ENCODE assay signal across 16 cellular contexts in genomic region chr2:60480089-60480773, GRCh38.
DNase-seq lines count a peak whose midpoint lies in the region; ATAC-seq and TF ChIP-seq lines count a peak whose summit lies in the region.
"Had no signal": no experiment of that assay in that cellular context is flagged by ENCODE, and none has a peak within 500 bp of the region (broad histone marks: within the 10 kb centered on the region; RNA-seq: fewer than 3 reads in every experiment).

No MANE protein-coding gene starts in this region.

- intact Hi-C loops in activated CD4-positive, alpha-beta T cell treated with anti-CD3 and anti-CD28 coated beads for 36 hours (cut with DNase I, micrococcal nuclease): no loop called here
- intact Hi-C loops in testis (cut with DNase I; ENCODE audit: low total_unique reads): no loop called here

- peak overlapping the region; percentile 88 to 99 (median 94) for H3K27ac Mint-ChIP-seq in naive B cell
- H3K27ac Mint-ChIP-seq in activated CD4-positive, alpha-beta T cell treated with anti-CD3 and anti-CD28 coated beads for 36 hours: no peak overlapping the region

- H3K36me3 ChIP-seq in BLaER1 (peaks cover 100% of the 10 kb centered on the region), OCI-LY3 (replicated peaks; ENCODE audit: low read depth, low read length) (peaks cover 73% of the 10 kb centered on the region), testis (ENCODE audit: low read depth, missing control alignments) (no peaks in the 10 kb centered on the region)

- H3K4me3 ChIP-seq in BLaER1 (no peak overlapping the region), OCI-LY3 (ENCODE audit: low read length) (no peak overlapping the region), testis (no peak overlapping the region)

- H3K9ac ChIP-seq in BLaER1 (no peak overlapping the region), OCI-LY3 (ENCODE audit: low read length) (peak overlapping the region; percentile 15; the same call in 1 of the 2 replicates)

- H3K9me3 ChIP-seq in BLaER1 (no peaks in the 10 kb centered on the region), OCI-LY3 (ENCODE audit: insufficient read depth, low read length) (no peaks in the 10 kb centered on the region), testis (no peaks in the 10 kb centered on the region)

- DNase-seq in foreskin keratinocyte (no peak), naive B cell (no peak), NCI-H146 treated with DMSO at 0.1 percent for 48 hours (lab: John Stamatoyannopoulos, UW; ENCODE audit: unreplicated experiment) (no peak), iPS-NIHi7 (ENCODE audit: extremely low spot score) (no peak), testis (no peak)
- DNase-seq in activated CD4-positive, alpha-beta T cell treated with anti-CD3 and anti-CD28 coated beads for 36 hours: no peak
- DNase-seq: activated CD8-positive, alpha-beta memory T cell treated with anti-CD3 and anti-CD28 coated beads for 24 hours; activated gamma-delta T cell treated with Interleukin-2 at 50 U/mL for 16 hours; effector memory CD4-positive, alpha-beta T cell; HCEC 1CT; naive thymus-derived CD8-positive, alpha-beta T cell; NCI-H2029; NCI-H774; SHP77 treated with DMSO at 0.1 percent for 48 hours had no signal

- H3K4me1 Mint-ChIP-seq in naive B cell: peaks cover 75 to 100% (median 99%) of the 10 kb centered on the region in 3 donors
- peaks cover 11% of the 10 kb centered on the region for H3K4me1 Mint-ChIP-seq in activated CD4-positive, alpha-beta T cell treated with anti-CD3 and anti-CD28 coated beads for 36 hours

- no peaks in the 10 kb centered on the region for H3K9me3 Mint-ChIP-seq in naive B cell
- no peaks in the 10 kb centered on the region for H3K9me3 Mint-ChIP-seq in activated CD4-positive, alpha-beta T cell treated with anti-CD3 and anti-CD28 coated beads for 36 hours (ENCODE audit: low read depth)
- H3K9me3 Mint-ChIP-seq: naive thymus-derived CD8-positive, alpha-beta T cell had no signal

- TF ChIP-seq CTCF in OCI-LY3 (IDR thresholded peaks at IDR 0.05; ENCODE audit: low read depth, low read length): no peak
- peak; percentile 6 for TF ChIP-seq CTCF in foreskin keratinocyte (conservative IDR thresholded peaks at IDR 0.05)
- no peak for TF ChIP-seq CTCF in testis (IDR thresholded peaks at IDR 0.05)

- no peaks in the 10 kb centered on the region for H3K27me3 ChIP-seq in BLaER1
- H3K27me3 ChIP-seq in OCI-LY3 (ENCODE audit: low read depth, low read length): no peaks in the 10 kb centered on the region
- H3K27me3 ChIP-seq in foreskin keratinocyte: no peaks in the 10 kb centered on the region
- no peaks in the 10 kb centered on the region for H3K27me3 ChIP-seq in testis

- CTCF ChIA-PET in activated CD4-positive, alpha-beta T cell treated with anti-CD3 and anti-CD28 coated beads for 36 hours (lab: Charles Lee): interaction anchor here (0.7 to 1.2 kb wide), 2 partner anchors 15 to 1265 kb away, joined by 3 to 4 read pairs; no protein-coding TSS in a partner anchor

- WGBS in testis, 2 donors: 93 to 96% methylated on average over 4 of the region's 4 CpGs

- H2AFZ ChIP-seq in OCI-LY3 (ENCODE audit: low read depth, low read length): no peak overlapping the region

- peaks cover 100% of the 10 kb centered on the region for H3K79me2 ChIP-seq in OCI-LY3 (ENCODE audit: low read length)

- no peaks in the 10 kb centered on the region for H3K27me3 Mint-ChIP-seq in naive B cell
- H3K27me3 Mint-ChIP-seq in activated CD4-positive, alpha-beta T cell treated with anti-CD3 and anti-CD28 coated beads for 36 hours: peaks cover 7% of the 10 kb centered on the region

- ATAC-seq in foreskin keratinocyte (no peak), naive B cell (ENCODE audit: low read depth in 2 of 2) (no peak)
- no peak for ATAC-seq in activated CD4-positive, alpha-beta T cell treated with anti-CD3 and anti-CD28 coated beads for 36 hours
- ATAC-seq: naive thymus-derived CD8-positive, alpha-beta T cell had no signal

- H3K36me3 Mint-ChIP-seq in naive B cell: peaks cover 8 to 22% of the 10 kb centered on the region in 2 donors
- no peaks in the 10 kb centered on the region for H3K36me3 Mint-ChIP-seq in activated CD4-positive, alpha-beta T cell treated with anti-CD3 and anti-CD28 coated beads for 36 hours (ENCODE audit: low read depth)
- H3K36me3 Mint-ChIP-seq: naive thymus-derived CD8-positive, alpha-beta T cell had no signal

- peaks cover 100% of the 10 kb centered on the region for H4K20me1 ChIP-seq in BLaER1
- peaks cover 97% of the 10 kb centered on the region for H4K20me1 ChIP-seq in OCI-LY3 (ENCODE audit: insufficient read depth, low read length)

- POLR2A ChIA-PET in activated CD4-positive, alpha-beta T cell treated with anti-CD3 and anti-CD28 coated beads for 36 hours (lab: Charles Lee): no interaction called here

- H3K4me3 Mint-ChIP-seq in naive B cell: peak overlapping the region; percentile 5 to 97 (median 74)
- H3K4me3 Mint-ChIP-seq in activated CD4-positive, alpha-beta T cell treated with anti-CD3 and anti-CD28 coated beads for 36 hours: no peak overlapping the region
- H3K4me3 Mint-ChIP-seq: naive thymus-derived CD8-positive, alpha-beta T cell had no signal

- H3K27ac ChIP-seq in BLaER1 (peak overlapping the region; percentile 14; the same call in 1 of the 2 replicates), OCI-LY3 (ENCODE audit: low read length) (peak overlapping the region; percentile 86), foreskin keratinocyte (no peak overlapping the region), testis (no peak overlapping the region)

- no peak overlapping the region for H3K4me2 ChIP-seq in BLaER1
- peak overlapping the region; percentile 80 for H3K4me2 ChIP-seq in OCI-LY3 (ENCODE audit: low read length)

- no peak for TF ChIP-seq POLR2A in testis (IDR thresholded peaks at IDR 0.05)

- H3K4me1 ChIP-seq in BLaER1: peaks cover 68% of the 10 kb centered on the region
- H3K4me1 ChIP-seq in OCI-LY3 (ENCODE audit: low read length): peaks cover 95% of the 10 kb centered on the region
- H3K4me1 ChIP-seq in foreskin keratinocyte: peaks cover 42% of the 10 kb centered on the region
- H3K4me1 ChIP-seq in testis: no peaks in the 10 kb centered on the region

Comparison
In these comparisons a context has a peak if more than half of its experiments do, and no peak if none do; other contexts are left out.
1. H3K27ac ChIP-seq: peak in BLaER1 (single experiment) and OCI-LY3 (single experiment); none in foreskin keratinocyte (single experiment) and testis (0 of 2).